ENCODE assay signal across 12 cellular contexts in the genomic region with DNA sequence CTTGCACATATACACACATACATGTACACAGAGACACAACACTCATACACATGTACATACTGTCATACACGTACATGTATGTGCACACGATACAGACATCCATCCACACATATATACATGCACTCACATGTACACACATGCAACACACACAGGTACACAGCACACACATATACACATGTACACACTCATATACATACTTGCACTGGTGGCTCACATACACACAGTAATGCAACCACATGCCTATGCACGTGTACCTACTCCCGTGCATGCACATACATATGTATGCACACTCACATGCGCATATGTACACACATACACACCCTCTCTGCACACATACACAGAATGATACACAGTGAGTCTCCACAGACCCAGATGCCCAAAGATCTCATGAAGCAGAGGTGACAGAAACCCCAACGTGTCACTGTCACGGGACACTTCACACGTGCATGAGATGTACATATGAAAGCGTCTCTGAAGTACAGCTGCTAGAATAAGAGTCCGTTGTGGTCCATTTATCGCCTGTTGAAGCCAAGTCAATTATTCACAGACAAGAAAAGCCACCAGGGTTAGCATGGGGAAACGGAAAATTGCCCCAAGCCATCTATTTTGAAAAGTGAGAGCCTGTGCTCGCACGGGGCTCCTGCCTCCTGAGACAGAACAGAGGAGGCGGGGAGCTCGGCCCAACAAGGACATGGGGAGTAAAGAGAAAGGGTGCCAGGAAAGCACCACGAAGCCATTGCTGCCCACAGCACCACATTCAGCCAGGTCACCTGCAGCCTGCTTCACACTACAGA. TPM values are rescaled to one million over a fixed set of nuclear protein-coding genes. Genes with fewer than 3 reads are reported as not detected.
A peak's percentile ranks its signal among the peaks of the same experiment; 100 is the strongest.
DNase-seq lines count a peak whose midpoint lies in the region; ATAC-seq, FAIRE-seq and TF ChIP-seq lines count a peak whose summit lies in the region.
"Had no signal": no experiment of that assay in that cellular context is flagged by ENCODE, and none has a peak within 500 bp of the region (broad histone marks: within the 10 kb centered on the region; RNA-seq: fewer than 3 reads in every experiment).

No MANE protein-coding gene starts in this region.

- no peak overlapping the region for H3K4me3 ChIP-seq in BLaER1
- H3K4me3 ChIP-seq in KMS-11 (IDR thresholded peaks at IDR 0.05; ENCODE audit: insufficient read depth, low read depth, low read length), result no peak overlapping the region
- no peak overlapping the region for H3K4me3 ChIP-seq in kidney (ENCODE audit: low read length in 2 of 2)
- H3K4me3 ChIP-seq in coronary artery, result no peak overlapping the region

- H3K36me3 ChIP-seq in BLaER1 (peaks cover 46% of the 10 kb centered on the region), KMS-11 (ENCODE audit: insufficient read depth) (no peaks in the 10 kb centered on the region), kidney (ENCODE audit: control insufficient read depth in 1 of 2, insufficient read depth in 2 of 2, low read length in 2 of 2) (peaks cover 0 to 2% of the 10 kb centered on the region in 2 donors)

- TF ChIP-seq CTCF in KMS-11 (conservative IDR thresholded peaks at IDR 0.05; ENCODE audit: low read depth, low read length) (no peak; the same call in 1 of the 2 replicates), kidney (IDR thresholded peaks at IDR 0.05; ENCODE audit: borderline replicate concordance, extremely low read depth, insufficient read depth) (no peak), coronary artery (IDR thresholded peaks at IDR 0.05) (no peak)

- ATAC-seq in GM19035 (IDR thresholded peaks at IDR 0.05; ENCODE audit: unreplicated experiment), result peak; percentile 26
- ATAC-seq in HG02798 (IDR thresholded peaks at IDR 0.05; ENCODE audit: poor library complexity, unreplicated experiment), result peak; percentile 34

- H3K4me2 ChIP-seq in BLaER1 (peak overlapping the region; percentile 52), KMS-11 (peak overlapping the region; percentile 91)

- H3K27me3 ChIP-seq in BLaER1 (no peaks in the 10 kb centered on the region), KMS-11 (ENCODE audit: insufficient read depth, low read depth) (no peaks in the 10 kb centered on the region)

- H3K9me3 ChIP-seq in BLaER1 (no peaks in the 10 kb centered on the region), kidney (ENCODE audit: control insufficient read depth in 1 of 2, low read length in 2 of 2) (no peaks in the 10 kb centered on the region)

- no peak overlapping the region for H3K27ac ChIP-seq in BLaER1
- H3K27ac ChIP-seq in KMS-11, result peak overlapping the region; percentile 96
- no peak overlapping the region for H3K27ac ChIP-seq in kidney (ENCODE audit: low read depth in 2 of 2, low read length in 2 of 2)
- H3K27ac ChIP-seq in coronary artery, result no peak overlapping the region

- no peak for DNase-seq in activated effector memory CD4-positive, alpha-beta T cell treated with anti-CD3 and anti-CD28 coated beads, Interleukin-2, amount 50 U/mL, for 16 hours
- no peak for DNase-seq in kidney
- DNase-seq in NCI-H1436 (lab: John Stamatoyannopoulos, UW), result no peak
- DNase-seq in coronary artery (ENCODE audit: low spot score), result no peak
- DNase-seq: NCI-H1436 treated with DMSO at 0.1 percent for 48 hours; stimulated activated naive CD4-positive, alpha-beta T cell treated with Interleukin-2 at 50 U/mL for 16 hours had no signal

- H3K9ac ChIP-seq in BLaER1 (no peak overlapping the region; the same call in 1 of the 2 replicates), KMS-11 (peak overlapping the region; percentile 72; the same call in 1 of the 2 replicates), kidney (ENCODE audit: low read length in 2 of 2) (no peak overlapping the region)

- peaks cover 52% of the 10 kb centered on the region for H3K79me2 ChIP-seq in KMS-11 (ENCODE audit: insufficient read depth, low read depth)

- no peak overlapping the region for H2AFZ ChIP-seq in KMS-11 (ENCODE audit: low read depth)

- H3K4me1 ChIP-seq in BLaER1 (peaks cover 98% of the 10 kb centered on the region), KMS-11 (ENCODE audit: low read depth, poor library complexity, severe bottlenecking) (peaks cover 88% of the 10 kb centered on the region), kidney (ENCODE audit: control insufficient read depth in 1 of 2, insufficient read depth in 1 of 2, low read depth in 1 of 2, low read length in 2 of 2) (peaks cover 0 to 22% of the 10 kb centered on the region in 2 donors)

- intact Hi-C loops in kidney (cut with DNase I), result no loop called here

- FAIRE-seq in kidney (lab: Jason Lieb, UNC), result no peak

- H4K20me1 ChIP-seq in BLaER1 (peaks cover 100% of the 10 kb centered on the region), KMS-11 (ENCODE audit: insufficient read depth) (no peaks in the 10 kb centered on the region)

RNA-seq across cellular contexts. Expression of a gene that starts 24.9 kb away (rescaled TPM):
- total RNA-seq in kidney, result 46.5 TPM
- polyA plus RNA-seq in kidney (ENCODE audit: insufficient read depth, low read depth, low replicate concordance), result 22.2 TPM

RNA-seq across cellular contexts. Expression of a gene that starts 53.6 kb away (rescaled TPM):
- 0.54 TPM for total RNA-seq in kidney
- polyA plus RNA-seq in kidney (ENCODE audit: insufficient read depth, low read depth, low replicate concordance), result 0.09 TPM
- total RNA-seq: activated T-helper 2 cell treated with anti-CD3 and anti-CD28 coated beads, Interferon-gamma antibody, Interleukin-2, Interleukin-4, amounts not matched to agents 10 μg/mL and 5 μg/mL and 100 μg/mL, durations not matched to agents 14 hours and 24 hours and 36 hours had no signal
- polyA plus RNA-seq: AG04450 had no signal
